Comparison of ENCODE assay signal across 1 cellular context in genomic region chr10:36440539-36440938, GRCh38.
TF ChIP-seq lines count a peak whose summit lies in the region.

No MANE protein-coding gene starts in this region.

TF ChIP-seq in HepG2, 621 proteins besides CTCF, POLR2A, EP300 and RAD21:
- TF ChIP-seq ATF7 (IDR thresholded peaks at IDR 0.05): peak; percentile 65
- TF ChIP-seq ATF7 (CRISPR knock-in tag; IDR thresholded peaks at IDR 0.05): no peak
- TF ChIP-seq ZNF281 (CRISPR knock-in tag; IDR thresholded peaks at IDR 0.05; ENCODE audit: borderline replicate concordance): no peak
